12 cellular contexts compared by ENCODE assay signal in the genomic region with DNA sequence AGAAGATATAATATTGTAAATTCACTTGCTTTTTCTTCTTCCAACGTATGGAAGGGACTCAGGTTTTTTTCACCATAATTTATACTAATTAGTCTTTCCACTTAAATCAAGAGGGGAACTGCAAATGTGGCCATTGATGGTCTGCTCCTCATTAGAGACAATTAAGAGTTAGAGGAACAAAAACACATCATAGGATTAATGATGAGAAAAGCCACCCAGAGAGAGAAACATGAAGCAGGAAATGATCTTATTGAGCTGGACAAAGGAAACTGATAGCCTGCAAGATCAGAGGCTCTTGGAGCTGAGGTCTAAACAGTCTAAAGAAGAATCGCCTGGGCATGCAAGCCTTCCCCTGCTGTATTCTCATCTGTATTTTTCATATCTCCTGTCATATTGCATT.
DNase-seq lines count a peak whose midpoint lies in the region; ATAC-seq and TF ChIP-seq lines count a peak whose summit lies in the region.
"Had no signal": no experiment of that assay in that cellular context is flagged by ENCODE, and none has a peak within 500 bp of the region (broad histone marks: within the 10 kb centered on the region; RNA-seq: fewer than 3 reads in every experiment).

No MANE protein-coding gene starts in this region.

- ATAC-seq in HG02840 (IDR thresholded peaks at IDR 0.05; ENCODE audit: low FRiP score, unreplicated experiment), result no peak

- H3K4me1 ChIP-seq in breast epithelium, result no peaks in the 10 kb centered on the region
- H3K4me1 ChIP-seq: Caco-2 had no signal

- H3K27me3 ChIP-seq in breast epithelium, result no peaks in the 10 kb centered on the region

- no peaks in the 10 kb centered on the region for H3K36me3 ChIP-seq in breast epithelium

- H3K27ac ChIP-seq in breast epithelium, result no peak overlapping the region
- H3K27ac ChIP-seq: C4-2B had no signal

- H3K9me3 ChIP-seq in breast epithelium, result no peaks in the 10 kb centered on the region
- H3K9me3 ChIP-seq: Caco-2 had no signal

- DNase-seq in NOMO-1 treated with DMSO at 0.1 percent for 48 hours (lab: John Stamatoyannopoulos, UW; ENCODE audit: unreplicated experiment) (peak; percentile 30), NOMO-1 treated with dmso at 0.1 percent for 144 hours (lab: John Stamatoyannopoulos, UW; ENCODE audit: unreplicated experiment) (no peak), NCI-H146 (lab: John Stamatoyannopoulos, UW) (peak; percentile 48), left kidney (ENCODE audit: low read depth, low spot score) (peak; percentile 32), retina (peak; percentile 71), breast epithelium (ENCODE audit: low spot score in 2 of 2) (no peak)
- DNase-seq: AML-193; Caco-2; CD4-positive, alpha-beta T cell; H9 had no signal

- TF ChIP-seq POLR2A in breast epithelium (IDR thresholded peaks at IDR 0.05), result no peak

- intact Hi-C loops in breast epithelium (cut with DNase I; ENCODE audit: low total_unique reads), result loop anchor here (10.0 kb wide), 1 partner anchor 806 kb away; no protein-coding TSS in a partner anchor

- H3K4me3 ChIP-seq in breast epithelium, result no peak overlapping the region

- TF ChIP-seq CTCF in breast epithelium (IDR thresholded peaks at IDR 0.05), result no peak

Comparison
In these comparisons a context has a peak if more than half of its experiments do, and no peak if none do; other contexts are left out.
1. DNase-seq: peak in NOMO-1 treated with DMSO at 0.1 percent for 48 hours (single experiment), NCI-H146 (single experiment), left kidney (single experiment) and retina (single experiment); none in NOMO-1 treated with dmso at 0.1 percent for 144 hours (single experiment) and breast epithelium (0 of 2).